Comparison of ENCODE assay signal across 1 cellular context in genomic region chr20:31968299-31969126, GRCh38.
TF ChIP-seq lines count a peak whose summit lies in the region.

No MANE protein-coding gene starts in this region.

TF ChIP-seq in K562, 482 proteins besides CTCF, POLR2A, EP300 and RAD21 (continues in another document):
- TF ChIP-seq FOXJ2 (tag; IDR thresholded peaks at IDR 0.05) (peak; percentile 20; the same call in 1 of the 2 replicates), BRF1 (IDR thresholded peaks at IDR 0.05; ENCODE audit: borderline replicate concordance, extremely low read depth, insufficient read length) (no peak), MAZ (CRISPR knock-in tag; conservative IDR thresholded peaks at IDR 0.05 in 1 of 2, IDR thresholded peaks at IDR 0.05 in 1 of 2) (peak; percentile 77 to 100), SMAD3 (CRISPR knock-in tag; conservative IDR thresholded peaks at IDR 0.05) (peak; percentile 83), EWSR1 (IDR thresholded peaks at IDR 0.05; ENCODE audit: borderline replicate concordance, low read depth, partially characterized antibody) (no peak), ZNF589 (CRISPR knock-in tag; IDR thresholded peaks at IDR 0.05; ENCODE audit: low read depth) (peak; percentile 97), NCOA6 (IDR thresholded peaks at IDR 0.05) (peak; percentile 100), SNIP1 (IDR thresholded peaks at IDR 0.05; ENCODE audit: low read depth) (no peak), NBN (IDR thresholded peaks at IDR 0.05; ENCODE audit: low read depth) (no peak), KDM2B (CRISPR knock-in tag; IDR thresholded peaks at IDR 0.05) (0 out of 2 replicates have a peak, but pooled peaks have one; percentile 32), ERF (CRISPR knock-in tag; IDR thresholded peaks at IDR 0.05) (0 out of 2 replicates have a peak, but pooled peaks have one; percentile 64), IRF9 (tag; IDR thresholded peaks at IDR 0.05) (0 out of 2 replicates have a peak, but pooled peaks have one; percentile 32), ATF6 (CRISPR knock-in tag; IDR thresholded peaks at IDR 0.05) (peak; percentile 100), RBFOX2 (IDR thresholded peaks at IDR 0.05; ENCODE audit: low read depth, low read length) (peak; percentile 36; the same call in 1 of the 2 replicates), ZMIZ1 (IDR thresholded peaks at IDR 0.05; ENCODE audit: low read depth in 2 of 2, low read length in 2 of 2) (0 out of 4 replicates have a peak, but pooled peaks of 1 of the 2 experiments have one; percentile 20), ZNF274 (IDR thresholded peaks at IDR 0.05; ENCODE audit: borderline replicate concordance, low read depth, low read length) (no peak), NKRF (IDR thresholded peaks at IDR 0.05; ENCODE audit: borderline replicate concordance) (peak; percentile 89), SIN3A (IDR thresholded peaks at IDR 0.05; ENCODE audit: borderline replicate concordance in 2 of 2, control insufficient read depth in 1 of 2, low read depth in 2 of 2, low read length in 2 of 2) (peak; percentile 100), ZNF449 (CRISPR knock-in tag; IDR thresholded peaks at IDR 0.05) (peak; percentile 78; the same call in 1 of the 2 replicates), MAFF (IDR thresholded peaks at IDR 0.05; ENCODE audit: low read length) (no peak), TOE1 (IDR thresholded peaks at IDR 0.05; ENCODE audit: borderline replicate concordance) (no peak), TOE1 (CRISPR knock-in tag; IDR thresholded peaks at IDR 0.05; ENCODE audit: borderline replicate concordance, low read depth) (peak; percentile 100), JUND (IDR thresholded peaks at IDR 0.05; ENCODE audit: borderline replicate concordance, low read depth, low read length) (peak; percentile 53), JUND (tag; IDR thresholded peaks at IDR 0.05; ENCODE audit: borderline replicate concordance, low read depth, low read length) (peak; percentile 45; the same call in 1 of the 3 replicates), RB1 (IDR thresholded peaks at IDR 0.05; ENCODE audit: low read depth) (peak; percentile 93), TRIM24 (IDR thresholded peaks at IDR 0.05) (0 out of 4 replicates have a peak, but pooled peaks of 1 of the 2 experiments have one; percentile 30), E2F5 (CRISPR knock-in tag; IDR thresholded peaks at IDR 0.05) (peak; percentile 100), CEBPG (CRISPR knock-in tag; IDR thresholded peaks at IDR 0.05) (peak; percentile 83), CEBPG (tag; conservative IDR thresholded peaks at IDR 0.05 in 1 of 2, IDR thresholded peaks at IDR 0.05 in 1 of 2) (no peak), FIP1L1 (IDR thresholded peaks at IDR 0.05; ENCODE audit: low read depth, low read length, poor library complexity, severe bottlenecking) (peak; percentile 81), ZNF395 (CRISPR knock-in tag; IDR thresholded peaks at IDR 0.05) (peak; percentile 99), ZBTB8A (IDR thresholded peaks at IDR 0.05; ENCODE audit: partially characterized antibody) (no peak), CEBPB (tag; IDR thresholded peaks at IDR 0.05) (no peak), DPF2 (IDR thresholded peaks at IDR 0.05) (no peak), SRF (CRISPR knock-in tag; IDR thresholded peaks at IDR 0.05) (peak in 1 of 2 experiments; percentile 98; a peak in 2 of 4 replicates), HSF4 (CRISPR knock-in tag; IDR thresholded peaks at IDR 0.05; ENCODE audit: borderline replicate concordance) (peak; percentile 64; the same call in 1 of the 2 replicates), ZNF311 (CRISPR knock-in tag; IDR thresholded peaks at IDR 0.05) (peak; percentile 86), TCF15 (CRISPR knock-in tag; IDR thresholded peaks at IDR 0.05) (0 out of 2 replicates have a peak, but pooled peaks have one; percentile 25), KLF16 (IDR thresholded peaks at IDR 0.05) (no peak), CEBPZ (IDR thresholded peaks at IDR 0.05; ENCODE audit: borderline replicate concordance, low read depth, low read length) (no peak), TCF3 (CRISPR knock-in tag; IDR thresholded peaks at IDR 0.05) (peak; percentile 80), FOXK1 (CRISPR knock-in tag; IDR thresholded peaks at IDR 0.05; ENCODE audit: borderline replicate concordance) (peak; percentile 100)
- TF ChIP-seq, protein P1, sequence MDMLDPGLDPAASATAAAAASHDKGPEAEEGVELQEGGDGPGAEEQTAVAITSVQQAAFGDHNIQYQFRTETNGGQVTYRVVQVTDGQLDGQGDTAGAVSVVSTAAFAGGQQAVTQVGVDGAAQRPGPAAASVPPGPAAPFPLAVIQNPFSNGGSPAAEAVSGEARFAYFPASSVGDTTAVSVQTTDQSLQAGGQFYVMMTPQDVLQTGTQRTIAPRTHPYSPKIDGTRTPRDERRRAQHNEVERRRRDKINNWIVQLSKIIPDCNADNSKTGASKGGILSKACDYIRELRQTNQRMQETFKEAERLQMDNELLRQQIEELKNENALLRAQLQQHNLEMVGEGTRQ (CRISPR knock-in tag; IDR thresholded peaks at IDR 0.05): peak; percentile 91
- TF ChIP-seq, protein P2, sequence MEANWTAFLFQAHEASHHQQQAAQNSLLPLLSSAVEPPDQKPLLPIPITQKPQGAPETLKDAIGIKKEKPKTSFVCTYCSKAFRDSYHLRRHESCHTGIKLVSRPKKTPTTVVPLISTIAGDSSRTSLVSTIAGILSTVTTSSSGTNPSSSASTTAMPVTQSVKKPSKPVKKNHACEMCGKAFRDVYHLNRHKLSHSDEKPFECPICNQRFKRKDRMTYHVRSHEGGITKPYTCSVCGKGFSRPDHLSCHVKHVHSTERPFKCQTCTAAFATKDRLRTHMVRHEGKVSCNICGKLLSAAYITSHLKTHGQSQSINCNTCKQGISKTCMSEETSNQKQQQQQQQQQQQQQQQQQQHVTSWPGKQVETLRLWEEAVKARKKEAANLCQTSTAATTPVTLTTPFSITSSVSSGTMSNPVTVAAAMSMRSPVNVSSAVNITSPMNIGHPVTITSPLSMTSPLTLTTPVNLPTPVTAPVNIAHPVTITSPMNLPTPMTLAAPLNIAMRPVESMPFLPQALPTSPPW (CRISPR knock-in tag; IDR thresholded peaks at IDR 0.05): peak; percentile 48
